Comparison of ENCODE assay signal across 1 cellular context in the genomic region with DNA sequence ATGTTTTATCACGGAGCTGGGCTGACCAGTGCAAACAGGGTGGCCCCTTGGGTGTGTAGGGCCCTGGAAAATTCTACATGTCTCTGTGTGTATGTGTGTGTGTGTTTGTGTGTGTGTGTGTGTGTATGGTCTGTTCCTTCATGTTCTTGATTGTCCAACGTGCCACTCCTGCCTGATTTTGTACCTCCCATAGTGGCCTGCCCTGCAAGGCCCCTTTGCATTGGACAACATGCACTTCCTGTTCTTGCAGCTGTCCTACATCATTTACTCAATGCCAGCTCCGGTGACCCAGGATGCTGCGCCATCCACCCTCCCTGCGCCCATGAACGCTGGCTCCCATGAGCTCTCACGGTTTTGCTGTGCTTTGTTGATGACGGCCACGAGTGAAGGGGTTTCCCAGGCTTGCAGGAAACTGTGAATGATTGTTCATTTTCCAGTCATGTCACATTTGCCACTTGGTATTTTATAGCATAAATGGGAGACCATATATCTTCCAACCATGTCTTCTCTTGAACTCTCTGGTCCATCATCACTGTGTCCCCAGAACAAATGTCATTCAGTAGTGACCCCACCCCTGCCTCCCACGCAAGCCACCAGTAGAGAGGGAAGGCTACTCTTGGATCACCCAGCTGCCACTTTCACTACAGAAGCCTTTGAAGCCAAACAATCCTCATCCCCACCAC.
TF ChIP-seq lines count a peak whose summit lies in the region.

No MANE protein-coding gene starts in this region.

TF ChIP-seq in K562, 482 proteins besides CTCF, POLR2A, EP300 and RAD21 (continued from another document):
- TF ChIP-seq ZC3H4 (CRISPR knock-in tag; IDR thresholded peaks at IDR 0.05; ENCODE audit: borderline replicate concordance) (no peak), EP400 (IDR thresholded peaks at IDR 0.05) (no peak), ZNF121 (CRISPR knock-in tag; conservative IDR thresholded peaks at IDR 0.05) (no peak), ZBTB17 (CRISPR knock-in tag; IDR thresholded peaks at IDR 0.05) (no peak), IFI16 (CRISPR knock-in tag; IDR thresholded peaks at IDR 0.05) (no peak), SRSF3 (IDR thresholded peaks at IDR 0.05; ENCODE audit: insufficient read depth, low read length) (no peak), MEIS2 (IDR thresholded peaks at IDR 0.05; ENCODE audit: partially characterized antibody) (peak; percentile 62), ZNF274 (IDR thresholded peaks at IDR 0.05; ENCODE audit: borderline replicate concordance, low read depth, low read length) (no peak), CBX1 (IDR thresholded peaks at IDR 0.05; ENCODE audit: low read depth) (no peak), DPF2 (IDR thresholded peaks at IDR 0.05) (0 out of 2 replicates have a peak, but pooled peaks have one; percentile 21), ZNF146 (CRISPR knock-in tag; IDR thresholded peaks at IDR 0.05; ENCODE audit: unreplicated experiment) (no peak), HMG20A (CRISPR knock-in tag; conservative IDR thresholded peaks at IDR 0.05) (no peak), SIN3B (IDR thresholded peaks at IDR 0.05; ENCODE audit: low read depth) (no peak), WHSC1 (IDR thresholded peaks at IDR 0.05; ENCODE audit: low read length) (no peak), ZFPM2 (CRISPR knock-in tag; IDR thresholded peaks at IDR 0.05) (no peak), L3MBTL2 (IDR thresholded peaks at IDR 0.05) (0 out of 2 replicates have a peak, but pooled peaks have one; percentile 31), EGR1 (conservative IDR thresholded peaks at IDR 0.05) (peak; percentile 54; the same call in 1 of the 2 replicates)
- TF ChIP-seq, protein P1, sequence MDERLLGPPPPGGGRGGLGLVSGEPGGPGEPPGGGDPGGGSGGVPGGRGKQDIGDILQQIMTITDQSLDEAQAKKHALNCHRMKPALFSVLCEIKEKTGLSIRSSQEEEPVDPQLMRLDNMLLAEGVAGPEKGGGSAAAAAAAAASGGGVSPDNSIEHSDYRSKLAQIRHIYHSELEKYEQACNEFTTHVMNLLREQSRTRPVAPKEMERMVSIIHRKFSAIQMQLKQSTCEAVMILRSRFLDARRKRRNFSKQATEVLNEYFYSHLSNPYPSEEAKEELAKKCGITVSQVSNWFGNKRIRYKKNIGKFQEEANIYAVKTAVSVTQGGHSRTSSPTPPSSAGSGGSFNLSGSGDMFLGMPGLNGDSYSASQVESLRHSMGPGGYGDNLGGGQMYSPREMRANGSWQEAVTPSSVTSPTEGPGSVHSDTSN (CRISPR knock-in tag; IDR thresholded peaks at IDR 0.05; ENCODE audit: low read depth), result no peak
- TF ChIP-seq, protein P1 (tag; conservative IDR thresholded peaks at IDR 0.05; ENCODE audit: low read depth), result peak; percentile 62
- TF ChIP-seq, protein P2, sequence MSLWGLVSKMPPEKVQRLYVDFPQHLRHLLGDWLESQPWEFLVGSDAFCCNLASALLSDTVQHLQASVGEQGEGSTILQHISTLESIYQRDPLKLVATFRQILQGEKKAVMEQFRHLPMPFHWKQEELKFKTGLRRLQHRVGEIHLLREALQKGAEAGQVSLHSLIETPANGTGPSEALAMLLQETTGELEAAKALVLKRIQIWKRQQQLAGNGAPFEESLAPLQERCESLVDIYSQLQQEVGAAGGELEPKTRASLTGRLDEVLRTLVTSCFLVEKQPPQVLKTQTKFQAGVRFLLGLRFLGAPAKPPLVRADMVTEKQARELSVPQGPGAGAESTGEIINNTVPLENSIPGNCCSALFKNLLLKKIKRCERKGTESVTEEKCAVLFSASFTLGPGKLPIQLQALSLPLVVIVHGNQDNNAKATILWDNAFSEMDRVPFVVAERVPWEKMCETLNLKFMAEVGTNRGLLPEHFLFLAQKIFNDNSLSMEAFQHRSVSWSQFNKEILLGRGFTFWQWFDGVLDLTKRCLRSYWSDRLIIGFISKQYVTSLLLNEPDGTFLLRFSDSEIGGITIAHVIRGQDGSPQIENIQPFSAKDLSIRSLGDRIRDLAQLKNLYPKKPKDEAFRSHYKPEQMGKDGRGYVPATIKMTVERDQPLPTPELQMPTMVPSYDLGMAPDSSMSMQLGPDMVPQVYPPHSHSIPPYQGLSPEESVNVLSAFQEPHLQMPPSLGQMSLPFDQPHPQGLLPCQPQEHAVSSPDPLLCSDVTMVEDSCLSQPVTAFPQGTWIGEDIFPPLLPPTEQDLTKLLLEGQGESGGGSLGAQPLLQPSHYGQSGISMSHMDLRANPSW (CRISPR knock-in tag; IDR thresholded peaks at IDR 0.05), result no peak
